Comparison of ENCODE assay signal across 29 cellular contexts in genomic region chr21:20419780-20420179, GRCh38.
"Had no signal": no experiment of that assay in that cellular context is flagged by ENCODE, and none has a peak within 500 bp of the region (broad histone marks: within the 10 kb centered on the region; RNA-seq: fewer than 3 reads in every experiment).

No MANE protein-coding gene starts in this region.

- H3K27ac Mint-ChIP-seq: immature natural killer cell; memory B cell; naive thymus-derived CD8-positive, alpha-beta T cell; nephron; stimulated activated memory B cell treated with anti-CD40 and anti-IgM and Interleukin-4, amounts not matched to agents 10 μg/mL and 1 μg/mL and 100 μg/mL, for 72 hours; type B pancreatic cell had no signal

- H3K4me2 ChIP-seq: smooth muscle cell had no signal

- H3K27ac ChIP-seq: left ventricle myocardium inferior, parathyroid adenoma, psoas muscle, right atrium auricular region, right lobe of liver, tibial nerve, vagina had no signal

- H3K36me3 ChIP-seq: left ventricle myocardium inferior, right atrium auricular region, right lobe of liver, tibial nerve, vagina had no signal

- H3K4me3 ChIP-seq: left ventricle myocardium inferior, lung, mucosa of descending colon, psoas muscle, right atrium auricular region, right lobe of liver, smooth muscle cell, tibial nerve, vagina had no signal

- ATAC-seq: left colon; mucosa of descending colon; naive thymus-derived CD8-positive, alpha-beta T cell; psoas muscle; right lobe of liver; stimulated activated memory B cell treated with anti-CD40 and anti-IgM and Interleukin-4, amounts not matched to agents 10 μg/mL and 1 μg/mL and 100 μg/mL, for 72 hours; stimulated activated naive CD8-positive, alpha-beta T cell treated with anti-CD3 and anti-CD28 coated beads, Interleukin-15, amount 100 ng/mL, for 72 hours had no signal

- H3K9me3 Mint-ChIP-seq: nephron had no signal

- H3K9me3 ChIP-seq: mucosa of descending colon, psoas muscle, right atrium auricular region, right lobe of liver, tibial nerve, vagina had no signal

- H3K4me1 Mint-ChIP-seq: immature natural killer cell; memory B cell; naive thymus-derived CD8-positive, alpha-beta T cell; nephron; neural crest cell; stimulated activated memory B cell treated with anti-CD40 and anti-IgM and Interleukin-4, amounts not matched to agents 10 μg/mL and 1 μg/mL and 100 μg/mL, for 72 hours; stimulated activated naive CD8-positive, alpha-beta T cell treated with anti-CD3 and anti-CD28 coated beads, Interleukin-15, amount 100 ng/mL, for 72 hours had no signal

- H3K4me1 ChIP-seq: left ventricle myocardium inferior, parathyroid adenoma, psoas muscle, right atrium auricular region, right lobe of liver, tibial nerve, vagina had no signal

- H2AFZ ChIP-seq: parathyroid adenoma had no signal

- DNase-seq: hypothalamus; immature natural killer cell; kidney; left colon; left ventricle myocardium inferior; midbrain; mucosa of descending colon; naive thymus-derived CD8-positive, alpha-beta T cell; nucleus accumbens; psoas muscle; right lobe of liver; stimulated activated CD4-positive, alpha-beta T cell treated with anti-CD3 and anti-CD28 coated beads, Interleukin-1b, Interleukin-23, amount 100 ng/mL, for 48 hours; stimulated activated CD4-positive, alpha-beta T cell treated with anti-CD3 and anti-CD28 coated beads, Interleukin-2, amount 100 ng/mL, for 48 hours; stimulated activated CD4-positive, alpha-beta T cell treated with anti-CD3 and anti-CD28 coated beads, Interleukin-4, amount 100 ng/mL, for 4 hours; stimulated activated CD8-positive, alpha-beta memory T cell treated with anti-CD3 and anti-CD28 coated beads, Interleukin-4, amount 100 ng/mL, for 48 hours; stimulated activated naive CD4-positive, alpha-beta T cell treated with Interleukin-2 at 50 U/mL for 16 hours; stimulated activated naive CD8-positive, alpha-beta T cell treated with anti-CD3 and anti-CD28 coated beads, Interleukin-15, amount 100 ng/mL, for 72 hours; substantia nigra had no signal

- H3K4me3 Mint-ChIP-seq: immature natural killer cell; memory B cell; naive thymus-derived CD8-positive, alpha-beta T cell; nephron; neural crest cell; stimulated activated memory B cell treated with anti-CD40 and anti-IgM and Interleukin-4, amounts not matched to agents 10 μg/mL and 1 μg/mL and 100 μg/mL, for 72 hours; stimulated activated naive CD8-positive, alpha-beta T cell treated with anti-CD3 and anti-CD28 coated beads, Interleukin-15, amount 100 ng/mL, for 72 hours; type B pancreatic cell had no signal

- H3K27me3 ChIP-seq: right atrium auricular region, right lobe of liver, tibial nerve, vagina had no signal

- H3K79me2 ChIP-seq: parathyroid adenoma had no signal

- H3K36me3 Mint-ChIP-seq: memory B cell; naive thymus-derived CD8-positive, alpha-beta T cell; stimulated activated memory B cell treated with anti-CD40 and anti-IgM and Interleukin-4, amounts not matched to agents 10 μg/mL and 1 μg/mL and 100 μg/mL, for 72 hours; type B pancreatic cell had no signal

- H3K27me3 Mint-ChIP-seq: memory B cell; naive thymus-derived CD8-positive, alpha-beta T cell; stimulated activated memory B cell treated with anti-CD40 and anti-IgM and Interleukin-4, amounts not matched to agents 10 μg/mL and 1 μg/mL and 100 μg/mL, for 72 hours; stimulated activated naive CD8-positive, alpha-beta T cell treated with anti-CD3 and anti-CD28 coated beads, Interleukin-15, amount 100 ng/mL, for 72 hours; type B pancreatic cell had no signal

- H3K9ac ChIP-seq: parathyroid adenoma had no signal
